ENCODE assay signal across 15 cellular contexts in genomic region chr17:80870401-80870800, GRCh38.
DNase-seq lines count a peak whose midpoint lies in the region; ATAC-seq, FAIRE-seq and TF ChIP-seq lines count a peak whose summit lies in the region.
"Had no signal": no experiment of that assay in that cellular context is flagged by ENCODE, and none has a peak within 500 bp of the region (broad histone marks: within the 10 kb centered on the region; RNA-seq: fewer than 3 reads in every experiment).

No MANE protein-coding gene starts in this region.

- H3K9ac ChIP-seq in Loucy (ENCODE audit: low read depth, low read length, poor library complexity, severe bottlenecking) = peak overlapping the region; percentile 69

- TF ChIP-seq CTCF in Loucy (conservative IDR thresholded peaks at IDR 0.05; ENCODE audit: low read length) = peak; percentile 55

- H3K4me2 ChIP-seq in Loucy (ENCODE audit: low read depth, low read length, poor library complexity, severe bottlenecking) = peak overlapping the region; percentile 82

- H3K27me3 Mint-ChIP-seq in activated T-helper 2 cell treated with anti-CD3 and anti-CD28 coated beads, Interferon-gamma antibody, Interleukin-2, Interleukin-4, amounts not matched to agents 10 μg/mL and 5 μg/mL and 100 μg/mL, durations not matched to agents 14 hours and 24 hours and 36 hours (ENCODE audit: low read depth) = no peaks in the 10 kb centered on the region
- H3K27me3 Mint-ChIP-seq in naive thymus-derived CD8-positive, alpha-beta T cell = no peaks in the 10 kb centered on the region
- H3K27me3 Mint-ChIP-seq: progenitor cell of endocrine pancreas had no signal

- H3K4me3 Mint-ChIP-seq in activated T-helper 2 cell treated with anti-CD3 and anti-CD28 coated beads, Interferon-gamma antibody, Interleukin-2, Interleukin-4, amounts not matched to agents 10 μg/mL and 5 μg/mL and 100 μg/mL, durations not matched to agents 14 hours and 24 hours and 36 hours (ENCODE audit: low read depth) = peak overlapping the region; percentile 22
- H3K4me3 Mint-ChIP-seq in naive thymus-derived CD8-positive, alpha-beta T cell = peak overlapping the region in 4 of 10 donors; percentile 12 to 83 (median 46)
- H3K4me3 Mint-ChIP-seq: HFFc6 had no signal

- peaks cover 49% of the 10 kb centered on the region for H3K36me3 Mint-ChIP-seq in activated T-helper 2 cell treated with anti-CD3 and anti-CD28 coated beads, Interferon-gamma antibody, Interleukin-2, Interleukin-4, amounts not matched to agents 10 μg/mL and 5 μg/mL and 100 μg/mL, durations not matched to agents 14 hours and 24 hours and 36 hours (ENCODE audit: low read depth)
- H3K36me3 Mint-ChIP-seq in naive thymus-derived CD8-positive, alpha-beta T cell = peaks cover 0 to 3% (median 0%) of the 10 kb centered on the region in 3 donors

- H3K9me2 ChIP-seq in Loucy (replicated peaks; ENCODE audit: low read depth, low read length) = no peaks in the 10 kb centered on the region

- H4K20me1 ChIP-seq in Loucy (ENCODE audit: insufficient read depth, low read length, poor library complexity, severe bottlenecking) = no peaks in the 10 kb centered on the region

- POLR2A ChIA-PET in naive thymus-derived CD8-positive, alpha-beta T cell (lab: Charles Lee) = interaction anchor here (0.5 to 0.8 kb wide), 2 partner anchors 10 to 1033 kb away, joined by 3 read pairs; no protein-coding TSS in a partner anchor

- peak overlapping the region; percentile 69 for H3K27ac Mint-ChIP-seq in activated T-helper 2 cell treated with anti-CD3 and anti-CD28 coated beads, Interferon-gamma antibody, Interleukin-2, Interleukin-4, amounts not matched to agents 10 μg/mL and 5 μg/mL and 100 μg/mL, durations not matched to agents 14 hours and 24 hours and 36 hours
- peak overlapping the region in 7 of 10 donors; percentile 12 to 44 (median 34) for H3K27ac Mint-ChIP-seq in naive thymus-derived CD8-positive, alpha-beta T cell
- H3K27ac Mint-ChIP-seq: HFFc6, progenitor cell of endocrine pancreas had no signal

- peaks cover 82% of the 10 kb centered on the region for H3K4me1 ChIP-seq in Loucy (ENCODE audit: insufficient read depth, low read length, poor library complexity, severe bottlenecking)

- no peaks in the 10 kb centered on the region for H3K9me3 ChIP-seq in Loucy (ENCODE audit: insufficient read depth, low read depth, low read length)

- peaks cover 4% of the 10 kb centered on the region; the same call in 1 of the 2 replicates for H3K79me2 ChIP-seq in Loucy (ENCODE audit: insufficient read depth, low read length)

- no peaks in the 10 kb centered on the region for H3K27me3 ChIP-seq in Loucy (ENCODE audit: insufficient read depth, low read length, poor library complexity, severe bottlenecking)

- no peak overlapping the region for H2AFZ ChIP-seq in Loucy (ENCODE audit: low read length)

- DNase-seq in NOMO-1 (lab: John Stamatoyannopoulos, UW; ENCODE audit: unreplicated experiment in 2 of 2) = peak; percentile 7 to 15
- no peak for DNase-seq in NOMO-1 treated with dmso at 0.1 percent for 144 hours (lab: John Stamatoyannopoulos, UW; ENCODE audit: unreplicated experiment)
- no peak for DNase-seq in activated T-helper 2 cell treated with anti-CD3 and anti-CD28 coated beads, Interferon-gamma antibody, Interleukin-2, Interleukin-4, amounts not matched to agents 10 μg/mL and 5 μg/mL and 100 μg/mL, durations not matched to agents 14 hours and 24 hours and 36 hours (ENCODE audit: low spot score)
- peak in 1 of 10 donors; percentile 61 for DNase-seq in naive thymus-derived CD8-positive, alpha-beta T cell
- no peak for DNase-seq in H54 (ENCODE audit: insufficient read length, low spot score)
- DNase-seq: DMS 273 treated with DMSO at 0.1 percent for 48 hours, erythroblast, HFFc6, mammary epithelial cell, NCI-H2171, OCI-M1 had no signal

- no peak for FAIRE-seq in H54 (lab: Jason Lieb, UNC)

- H3K36me3 ChIP-seq in Loucy (ENCODE audit: insufficient read depth, low read length) = no peaks in the 10 kb centered on the region

- no peaks in the 10 kb centered on the region for H3K9me3 Mint-ChIP-seq in activated T-helper 2 cell treated with anti-CD3 and anti-CD28 coated beads, Interferon-gamma antibody, Interleukin-2, Interleukin-4, amounts not matched to agents 10 μg/mL and 5 μg/mL and 100 μg/mL, durations not matched to agents 14 hours and 24 hours and 36 hours
- H3K9me3 Mint-ChIP-seq in naive thymus-derived CD8-positive, alpha-beta T cell = no peaks in the 10 kb centered on the region
- H3K9me3 Mint-ChIP-seq: HFFc6 had no signal

- H3K4me3 ChIP-seq in Loucy (ENCODE audit: low read length, poor library complexity, severe bottlenecking) = peak overlapping the region; percentile 64

- no peak for TF ChIP-seq POLR2A in H54 (IDR thresholded peaks at IDR 0.05; ENCODE audit: low read depth, low read length)

- peaks cover 9% of the 10 kb centered on the region; the same call in 1 of the 2 replicates for H3F3A ChIP-seq in Loucy (ENCODE audit: low read depth)

- intact Hi-C loops in activated T-helper 2 cell treated with anti-CD3 and anti-CD28 coated beads, Interferon-gamma antibody, Interleukin-2, Interleukin-4, amounts not matched to agents 10 μg/mL and 5 μg/mL and 100 μg/mL, durations not matched to agents 14 hours and 24 hours and 36 hours (cut with micrococcal nuclease) = no loop called here

- peaks cover 78% of the 10 kb centered on the region for H3K4me1 Mint-ChIP-seq in activated T-helper 2 cell treated with anti-CD3 and anti-CD28 coated beads, Interferon-gamma antibody, Interleukin-2, Interleukin-4, amounts not matched to agents 10 μg/mL and 5 μg/mL and 100 μg/mL, durations not matched to agents 14 hours and 24 hours and 36 hours (ENCODE audit: low read depth)
- H3K4me1 Mint-ChIP-seq in naive thymus-derived CD8-positive, alpha-beta T cell = peaks cover 34 to 68% (median 61%) of the 10 kb centered on the region in 4 donors

- ATAC-seq in naive thymus-derived CD8-positive, alpha-beta T cell = peak; percentile 66 to 74
- no peak for ATAC-seq in HG02840 (IDR thresholded peaks at IDR 0.05; ENCODE audit: low FRiP score, unreplicated experiment)
- ATAC-seq in HG02884 (IDR thresholded peaks at IDR 0.05; ENCODE audit: unreplicated experiment) = no peak

Comparison
In these comparisons a context has a peak if more than half of its experiments do, and no peak if none do; other contexts are left out.
1. DNase-seq: peak in NOMO-1 (2 of 2); none in NOMO-1 treated with dmso at 0.1 percent for 144 hours (single experiment), activated T-helper 2 cell treated with anti-CD3 and anti-CD28 coated beads, Interferon-gamma antibody, Interleukin-2, Interleukin-4, amounts not matched to agents 10 μg/mL and 5 μg/mL and 100 μg/mL, durations not matched to agents 14 hours and 24 hours and 36 hours (single experiment) and H54 (single experiment).
2. ATAC-seq: peak in naive thymus-derived CD8-positive, alpha-beta T cell (2 of 2); none in HG02840 (single experiment) and HG02884 (single experiment).